In the genomic region with DNA sequence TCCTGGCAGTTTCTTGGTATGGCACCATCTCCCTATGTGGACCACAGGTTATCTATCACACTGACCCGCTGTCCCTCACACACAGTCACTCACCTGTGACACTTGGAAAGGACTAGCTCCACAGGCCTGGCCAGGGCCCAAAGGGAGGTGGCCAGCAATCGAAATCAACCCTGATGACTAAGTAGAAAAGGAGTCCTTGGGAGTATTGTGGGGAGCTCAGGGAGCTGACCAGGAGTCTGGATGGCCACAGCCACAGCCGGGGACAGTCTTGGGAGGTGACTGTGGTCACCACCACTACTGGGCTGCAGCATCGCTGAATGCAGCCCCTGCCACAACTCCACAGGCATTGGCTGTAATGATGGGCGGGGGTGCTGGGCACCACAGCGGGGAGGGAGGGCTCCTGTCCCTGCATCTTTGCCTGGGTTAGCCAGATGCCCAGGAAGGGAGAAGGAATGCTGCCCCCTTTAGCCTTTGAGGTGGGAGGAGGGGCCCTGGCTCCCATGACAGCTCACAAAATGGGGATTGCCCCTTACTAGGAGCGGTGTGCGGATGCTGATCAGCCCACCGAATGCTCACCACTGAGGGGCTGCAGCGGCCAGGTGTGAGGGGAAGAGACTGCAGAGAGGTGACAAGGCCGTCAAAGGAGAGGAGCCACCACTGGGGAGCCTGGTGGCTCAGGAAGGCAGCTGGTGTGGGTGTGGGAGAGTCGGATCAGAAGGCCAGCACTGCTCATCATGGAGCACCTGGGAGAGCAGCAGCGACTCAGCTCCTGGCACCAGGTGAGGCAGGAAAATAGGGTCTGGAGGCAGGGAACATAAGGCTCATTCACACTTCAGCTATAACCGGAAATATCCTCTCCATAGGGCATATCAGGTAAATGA, we compare ENCODE assay signal across 14 cellular contexts.
DNase-seq lines count a peak whose midpoint lies in the region; ATAC-seq and FAIRE-seq lines count a peak whose summit lies in the region.
"Had no signal": no experiment of that assay in that cellular context is flagged by ENCODE, and none has a peak within 500 bp of the region (broad histone marks: within the 10 kb centered on the region; RNA-seq: fewer than 3 reads in every experiment).

No MANE protein-coding gene starts in this region.

- H3K9me3 Mint-ChIP-seq in activated T-cell treated with anti-CD3 and anti-CD28 coated beads, Interleukin-2, amount 50 U/mL, for 72 hours: no peaks in the 10 kb centered on the region
- no peaks in the 10 kb centered on the region for H3K9me3 Mint-ChIP-seq in memory B cell

- no peaks in the 10 kb centered on the region for H3K36me3 Mint-ChIP-seq in activated T-cell treated with anti-CD3 and anti-CD28 coated beads, Interleukin-2, amount 50 U/mL, for 72 hours (ENCODE audit: insufficient read depth in 2 of 2)
- no peaks in the 10 kb centered on the region for H3K36me3 Mint-ChIP-seq in memory B cell

- FAIRE-seq in HTR-8/SVneo (lab: Jason Lieb, UNC): no peak
- FAIRE-seq: TTC549 had no signal

- no peaks in the 10 kb centered on the region for H3K27me3 Mint-ChIP-seq in activated T-cell treated with anti-CD3 and anti-CD28 coated beads, Interleukin-2, amount 50 U/mL, for 72 hours (ENCODE audit: low read depth)
- H3K27me3 Mint-ChIP-seq in memory B cell: no peaks in the 10 kb centered on the region

- peak overlapping the region; percentile 14 for H3K27ac Mint-ChIP-seq in activated T-cell treated with anti-CD3 and anti-CD28 coated beads, Interleukin-2, amount 50 U/mL, for 72 hours
- peak overlapping the region; percentile 94 for H3K27ac Mint-ChIP-seq in memory B cell

- peak overlapping the region in 1 of 2 donors; percentile 92 for H3K4me3 Mint-ChIP-seq in activated T-cell treated with anti-CD3 and anti-CD28 coated beads, Interleukin-2, amount 50 U/mL, for 72 hours
- peak overlapping the region; percentile 94 for H3K4me3 Mint-ChIP-seq in memory B cell

- peaks cover 46% of the 10 kb centered on the region for H3K4me1 Mint-ChIP-seq in activated T-cell treated with anti-CD3 and anti-CD28 coated beads, Interleukin-2, amount 50 U/mL, for 72 hours (ENCODE audit: low read depth)
- peaks cover 51% of the 10 kb centered on the region for H3K4me1 Mint-ChIP-seq in memory B cell

- DNase-seq in A172 (ENCODE audit: low spot score): peak; percentile 57
- DNase-seq in ELF-1 (ENCODE audit: low read depth, low spot score): peak; percentile 7
- DNase-seq in activated T-cell treated with anti-CD3 and anti-CD28 coated beads, Interleukin-2, amount 50 U/mL, for 72 hours: no peak
- no peak for DNase-seq in memory B cell (ENCODE audit: low spot score in 2 of 2)
- DNase-seq in HTR-8/SVneo (ENCODE audit: insufficient read length, low spot score): no peak
- DNase-seq in NCI-H1694 treated with DMSO at 0.1 percent for 48 hours (lab: John Stamatoyannopoulos, UW): no peak
- no peak for DNase-seq in stimulated activated CD4-positive, alpha-beta T cell treated with anti-CD3 and anti-CD28 coated beads, Interleukin-2, amount 100 ng/mL, for 24 hours
- no peak for DNase-seq in NAMALWA (ENCODE audit: low spot score)
- DNase-seq: dermis blood vessel endothelial cell, GDM1, GOT3, mesenchymal stem cell, NCI-H1092 had no signal

- ATAC-seq in activated T-cell treated with anti-CD3 and anti-CD28 coated beads, Interleukin-2, amount 50 U/mL, for 72 hours (replicated peaks in 1 of 2): no peak
- ATAC-seq in memory B cell (ENCODE audit: low read depth): no peak

Comparison
In these comparisons a context has a peak if more than half of its experiments do, and no peak if none do; other contexts are left out.
1. DNase-seq: peak in A172 (single experiment) and ELF-1 (single experiment); none in activated T-cell treated with anti-CD3 and anti-CD28 coated beads, Interleukin-2, amount 50 U/mL, for 72 hours (0 of 2), memory B cell (0 of 2), HTR-8/SVneo (single experiment), NCI-H1694 treated with DMSO at 0.1 percent for 48 hours (single experiment), stimulated activated CD4-positive, alpha-beta T cell treated with anti-CD3 and anti-CD28 coated beads, Interleukin-2, amount 100 ng/mL, for 24 hours (0 of 2) and NAMALWA (single experiment).